ENCODE assay signal across 21 cellular contexts in genomic region chr4:173262363-173262762, GRCh38.
DNase-seq lines count a peak whose midpoint lies in the region; ATAC-seq, FAIRE-seq and TF ChIP-seq lines count a peak whose summit lies in the region.
"Had no signal": no experiment of that assay in that cellular context is flagged by ENCODE, and none has a peak within 500 bp of the region (broad histone marks: within the 10 kb centered on the region; RNA-seq: fewer than 3 reads in every experiment).

No MANE protein-coding gene starts in this region.

- intact Hi-C loops in GM12878 (cut with micrococcal nuclease; ENCODE audit: unreplicated experiment), result no loop called here

- no peaks in the 10 kb centered on the region for H3K9me3 ChIP-seq in SK-N-SH
- no peaks in the 10 kb centered on the region for H3K9me3 ChIP-seq in GM12878 (replicated peaks; ENCODE audit: control insufficient read depth, insufficient read depth, low read length)
- H3K9me3 ChIP-seq in suprapubic skin, result no peaks in the 10 kb centered on the region
- H3K9me3 ChIP-seq: A549, Caco-2 had no signal

- H3F3A ChIP-seq in SK-N-SH (replicated peaks; ENCODE audit: insufficient read depth), result no peaks in the 10 kb centered on the region

- H3K27ac ChIP-seq in SK-N-SH (ENCODE audit: low read depth in 2 of 2, low read length in 1 of 2) (no peak overlapping the region), KMS-11 (no peak overlapping the region; the same call in 1 of the 2 replicates), GM12878 (ENCODE audit: control insufficient read depth, insufficient read depth) (no peak overlapping the region), suprapubic skin (no peak overlapping the region)
- H3K27ac ChIP-seq: 22Rv1, A549, C4-2B had no signal

- H3K9ac ChIP-seq in SK-N-SH (no peak overlapping the region), KMS-11 (no peak overlapping the region), GM12878 (ENCODE audit: control insufficient read depth, insufficient read depth, low read length) (no peak overlapping the region)

- TF ChIP-seq EP300 in SK-N-SH (IDR thresholded peaks at IDR 0.05; ENCODE audit: borderline replicate concordance in 1 of 2, low read depth in 1 of 2, low read length in 1 of 2), result no peak
- TF ChIP-seq EP300 in GM12878 (IDR thresholded peaks at IDR 0.05; ENCODE audit: borderline replicate concordance in 1 of 2, control insufficient read depth in 1 of 2, low read depth in 2 of 2, low read length in 2 of 2), result no peak
- no peak for TF ChIP-seq EP300 in suprapubic skin (IDR thresholded peaks at IDR 0.05)

- H3K4me3 ChIP-seq in SK-N-SH (ENCODE audit: low read depth in 2 of 2, low read length in 1 of 2), result no peak overlapping the region
- H3K4me3 ChIP-seq in KMS-11 (IDR thresholded peaks at IDR 0.05; ENCODE audit: insufficient read depth, low read depth, low read length), result no peak overlapping the region
- no peak overlapping the region for H3K4me3 ChIP-seq in GM12878
- no peak overlapping the region for H3K4me3 ChIP-seq in suprapubic skin
- H3K4me3 ChIP-seq: A549, GM23338, K562 had no signal

- DNase-seq in SK-N-SH, result no peak
- no peak for DNase-seq in GM12878 (ENCODE audit: low read depth, low spot score)
- DNase-seq in suprapubic skin (ENCODE audit: low spot score in 2 of 2), result no peak
- no peak for DNase-seq in KG1 (lab: John Stamatoyannopoulos, UW)
- DNase-seq: Caco-2; CD4-positive, alpha-beta T cell; GDM1; H7; HFFc6; IMR-90 had no signal

- RAD21 ChIA-PET in GM12878 (lab: Charles Lee; ENCODE audit: unreplicated experiment), result interaction anchor here (0.6 to 3.6 kb wide), 3 partner anchors 26 to 249 kb away, joined by 4 to 16 read pairs (median 12); no protein-coding TSS in a partner anchor

- H3K27me3 ChIP-seq in SK-N-SH (ENCODE audit: insufficient read depth) (no peaks in the 10 kb centered on the region), KMS-11 (ENCODE audit: insufficient read depth, low read depth) (no peaks in the 10 kb centered on the region), GM12878 (replicated peaks in 1 of 2; ENCODE audit: control insufficient read depth in 2 of 2, insufficient read depth in 2 of 2, low read length in 1 of 2) (no peaks in the 10 kb centered on the region), suprapubic skin (no peaks in the 10 kb centered on the region)

- no peak for TF ChIP-seq RAD21 in SK-N-SH (IDR thresholded peaks at IDR 0.05; ENCODE audit: low read length)
- TF ChIP-seq RAD21 in GM12878 (IDR thresholded peaks at IDR 0.05; ENCODE audit: insufficient read depth, low read depth, low read length), result no peak

- 98% methylated on average over 2 of the region's 2 CpGs for WGBS in SK-N-SH (ENCODE audit: low lambda C conversion rate)
- 99% methylated on average over 2 of the region's 2 CpGs for WGBS in GM12878 (ENCODE audit: insufficient coverage, insufficient replicate concordance, low lambda C conversion rate, missing lambda C conversion rate)
- 87% methylated on average over 2 of the region's 2 CpGs for WGBS in suprapubic skin

- SMC1A ChIA-PET in GM12878 (lab: Charles Lee; ENCODE audit: uncharacterized antibody, unreplicated experiment), result interaction anchor here (0.8 to 4.7 kb wide), 8 partner anchors 13 to 249 kb away, joined by 3 to 20 read pairs (median 4); no protein-coding TSS in a partner anchor

- H4K20me1 ChIP-seq in SK-N-SH (ENCODE audit: insufficient read depth) (no peaks in the 10 kb centered on the region), KMS-11 (ENCODE audit: insufficient read depth) (no peaks in the 10 kb centered on the region), GM12878 (ENCODE audit: control insufficient read depth, insufficient read depth) (no peaks in the 10 kb centered on the region)

- POLR2A ChIA-PET in SK-N-SH (lab: Yijun Ruan, JAX) (no interaction called here), GM12878 (lab: Charles Lee) (interaction anchor here (1.2 kb wide), 1 partner anchor 9 kb away, joined by 3 read pairs; no protein-coding TSS in a partner anchor)

- in situ Hi-C loops in GM12878 (cut with MboI), result no loop called here

- peaks cover 12 to 22% of the 10 kb centered on the region in 2 experiments; a peak in 3 of 4 replicates for H3K4me1 ChIP-seq in SK-N-SH (ENCODE audit: control insufficient read depth in 1 of 2, insufficient read depth in 2 of 2, low read depth in 1 of 2, low read length in 1 of 2)
- peaks cover 79% of the 10 kb centered on the region for H3K4me1 ChIP-seq in KMS-11 (ENCODE audit: low read depth, poor library complexity, severe bottlenecking)
- H3K4me1 ChIP-seq in GM12878 (ENCODE audit: control insufficient read depth, insufficient read depth, low read length), result peaks cover 4% of the 10 kb centered on the region; the same call in 1 of the 2 replicates
- peaks cover 8% of the 10 kb centered on the region for H3K4me1 ChIP-seq in suprapubic skin

- no peaks in the 10 kb centered on the region for H3K9me2 ChIP-seq in SK-N-SH

- H2AFZ ChIP-seq in SK-N-SH (ENCODE audit: low read depth) (no peak overlapping the region), KMS-11 (ENCODE audit: low read depth) (no peak overlapping the region), GM12878 (ENCODE audit: control insufficient read depth, low read depth, low read length) (no peak overlapping the region)
- H2AFZ ChIP-seq: GM23338 had no signal

- BruUV-seq in GM12878 (replicated peaks; lab: Mats Ljungman, UMichigan), result no TSS peak

- H3K4me2 ChIP-seq in SK-N-SH (no peak overlapping the region), KMS-11 (peak overlapping the region; percentile 79; the same call in 1 of the 2 replicates), GM12878 (ENCODE audit: control insufficient read depth, insufficient read depth) (no peak overlapping the region)
- H3K4me2 ChIP-seq: A549, GM23338 had no signal

- H3K36me3 ChIP-seq in SK-N-SH (replicated peaks in 1 of 2; ENCODE audit: control insufficient read depth in 1 of 2, insufficient read depth in 2 of 2, low read length in 1 of 2), result no peaks in the 10 kb centered on the region
- no peaks in the 10 kb centered on the region for H3K36me3 ChIP-seq in KMS-11 (ENCODE audit: insufficient read depth)
- H3K36me3 ChIP-seq in GM12878 (ENCODE audit: control insufficient read depth in 2 of 2, insufficient read depth in 2 of 2, low read length in 1 of 2), result no peaks in the 10 kb centered on the region; a peak in 1 of 4 replicates
- H3K36me3 ChIP-seq in suprapubic skin, result no peaks in the 10 kb centered on the region

- H3K79me2 ChIP-seq in SK-N-SH (ENCODE audit: insufficient read depth), result peaks cover 2% of the 10 kb centered on the region; the same call in 1 of the 2 replicates
- H3K79me2 ChIP-seq in KMS-11 (ENCODE audit: insufficient read depth, low read depth), result peaks cover 66% of the 10 kb centered on the region
- peaks cover 8% of the 10 kb centered on the region for H3K79me2 ChIP-seq in GM12878 (ENCODE audit: control insufficient read depth, insufficient read depth, low read length)

- TF ChIP-seq POLR2A in GM12878 (IDR thresholded peaks at IDR 0.05; ENCODE audit: low read depth, low read length) (no peak), suprapubic skin (IDR thresholded peaks at IDR 0.05) (no peak)

- ATAC-seq in SK-N-SH treated with all-trans-retinoic acid at 6 μM for 48 hours (no peak), GM12878 (no peak), HG02973 (IDR thresholded peaks at IDR 0.05; ENCODE audit: unreplicated experiment) (no peak)
- ATAC-seq: A549, GM23338, HCT116, K562 had no signal

- TF ChIP-seq CTCF in SK-N-SH (IDR thresholded peaks at IDR 0.05) (no peak), KMS-11 (conservative IDR thresholded peaks at IDR 0.05; ENCODE audit: low read depth, low read length) (no peak), GM12878 (IDR thresholded peaks at IDR 0.05 in 2 of 3, conservative IDR thresholded peaks at IDR 0.05 in 1 of 3; ENCODE audit: control insufficient read depth in 2 of 3, extremely low read depth in 1 of 3, insufficient read depth in 1 of 3, low read depth in 3 of 3, low read length in 3 of 3) (no peak), suprapubic skin (IDR thresholded peaks at IDR 0.05) (no peak)

- no peak for FAIRE-seq in GM12878 (lab: Jason Lieb, UNC)
- FAIRE-seq: A549, D721Med, HTR-8/SVneo, K562 had no signal

- CTCF ChIA-PET in SK-N-SH (lab: Yijun Ruan, JAX) (interaction anchor here (1.6 to 3.2 kb wide), 3 partner anchors 39 to 248 kb away, joined by 7 to 12 read pairs (median 12); no protein-coding TSS in a partner anchor), GM12878 (lab: Yijun Ruan, JAX) (interaction anchor here (0.6 to 9.1 kb wide), 7 partner anchors 8 to 249 kb away, joined by 3 to 66 read pairs (median 5); no protein-coding TSS in a partner anchor)

TF ChIP-seq in SK-N-SH, 30 proteins besides CTCF, POLR2A, EP300 and RAD21 (continues in another document):
- TF ChIP-seq YY1 (IDR thresholded peaks at IDR 0.05; ENCODE audit: low read depth), result no peak
- no peak for TF ChIP-seq EZH2phosphoT487 (IDR thresholded peaks at IDR 0.05; ENCODE audit: borderline replicate concordance, low read depth)

TF ChIP-seq in SK-N-SH treated with all-trans-retinoic acid at 6 μM for 48 hours, 23 proteins besides CTCF, POLR2A, EP300 and RAD21:
- TF ChIP-seq OSR1 (CRISPR knock-in tag; IDR thresholded peaks at IDR 0.05), result no peak

TF ChIP-seq in GM12878, 131 proteins besides CTCF, POLR2A, EP300 and RAD21 (continues in another document):
- no peak for TF ChIP-seq SMC3 (IDR thresholded peaks at IDR 0.05; ENCODE audit: borderline replicate concordance, low read length)
- TF ChIP-seq ZNF687 (IDR thresholded peaks at IDR 0.05), result no peak

Comparison
In these comparisons a context has a peak if more than half of its experiments do, and no peak if none do; other contexts are left out.
1. Of the 26 proteins assayed by ChIP-seq in both GM12878 and SK-N-SH: peak only in GM12878: none; only in SK-N-SH: none; in both: RFX5; in neither: 25.